24 cellular contexts compared by ENCODE assay signal in the genomic region with DNA sequence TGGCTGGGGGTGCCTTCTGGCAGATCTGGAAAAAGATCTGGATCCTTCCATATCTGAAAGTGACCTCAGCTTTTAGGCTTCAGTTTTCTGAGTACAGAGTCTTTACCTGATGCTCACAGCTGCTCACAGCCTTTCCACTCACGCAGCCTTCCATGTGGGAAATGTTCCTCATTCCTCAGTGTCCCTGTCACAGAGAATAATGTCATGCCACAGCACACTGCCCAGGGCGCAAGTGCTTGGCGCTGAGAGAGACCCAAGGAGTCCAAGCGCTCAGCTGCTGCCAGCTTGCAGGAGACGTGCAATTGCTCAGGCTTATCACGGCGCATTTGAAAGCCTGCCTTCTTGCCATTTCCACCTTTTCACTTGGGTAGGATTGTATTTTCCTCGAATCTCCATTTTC.
A peak's percentile ranks its signal among the peaks of the same experiment; 100 is the strongest.
DNase-seq lines count a peak whose midpoint lies in the region; ATAC-seq, FAIRE-seq and TF ChIP-seq lines count a peak whose summit lies in the region.
"Had no signal": no experiment of that assay in that cellular context is flagged by ENCODE, and none has a peak within 500 bp of the region (broad histone marks: within the 10 kb centered on the region; RNA-seq: fewer than 3 reads in every experiment).

No MANE protein-coding gene starts in this region.

- no peak overlapping the region for H3K18ac ChIP-seq in trophoblast cell (ENCODE audit: low read length)

- no peak overlapping the region for H2AFZ ChIP-seq in trophoblast cell (ENCODE audit: insufficient read depth, low read length, poor library complexity)

- no peaks in the 10 kb centered on the region for H3K36me3 ChIP-seq in endodermal cell (ENCODE audit: control insufficient read depth, insufficient read depth, low read length)
- H3K36me3 ChIP-seq in trophoblast cell (ENCODE audit: control insufficient read depth in 1 of 2, insufficient read depth in 2 of 2, low read length in 2 of 2): no peaks in the 10 kb centered on the region
- no peaks in the 10 kb centered on the region for H3K36me3 ChIP-seq in small intestine (ENCODE audit: control insufficient read depth in 2 of 2, insufficient read depth in 2 of 2, low read length in 2 of 2)
- H3K36me3 ChIP-seq: BE2C, BLaER1 had no signal

- H3K4me1 Mint-ChIP-seq in endodermal cell (no peaks in the 10 kb centered on the region), CD14-positive monocyte (no peaks in the 10 kb centered on the region)
- H3K4me1 Mint-ChIP-seq in naive thymus-derived CD8-positive, alpha-beta T cell: no peaks in the 10 kb centered on the region

- no peak for ATAC-seq in naive thymus-derived CD8-positive, alpha-beta T cell
- ATAC-seq: CD8-positive, alpha-beta T cell had no signal

- H2BK120ac ChIP-seq in trophoblast cell (ENCODE audit: insufficient read depth, low read length, poor library complexity): no peak overlapping the region

- no peaks in the 10 kb centered on the region for H3K27me3 Mint-ChIP-seq in endodermal cell (ENCODE audit: insufficient read depth)
- peaks cover 0 to 16% (median 6%) of the 10 kb centered on the region in 5 donors for H3K27me3 Mint-ChIP-seq in naive thymus-derived CD8-positive, alpha-beta T cell
- H3K27me3 Mint-ChIP-seq in CD14-positive monocyte (ENCODE audit: low read depth in 3 of 3): no peaks in the 10 kb centered on the region
- H3K27me3 Mint-ChIP-seq: CD4-positive, alpha-beta T cell had no signal

- no peak overlapping the region for H4K8ac ChIP-seq in trophoblast cell (ENCODE audit: low read depth, low read length)

- intact Hi-C loops in CD14-positive monocyte (cut with micrococcal nuclease): no loop called here

- POLR2A ChIA-PET in naive thymus-derived CD8-positive, alpha-beta T cell (lab: Charles Lee): no interaction called here

- H3K79me2 ChIP-seq in trophoblast cell (ENCODE audit: control insufficient read depth, insufficient read depth, low read length, poor library complexity): no peaks in the 10 kb centered on the region

- H3K23ac ChIP-seq in trophoblast cell (ENCODE audit: low read length): no peak overlapping the region

- TF ChIP-seq CTCF in endodermal cell (conservative IDR thresholded peaks at IDR 0.05) (no peak), CD14-positive monocyte (IDR thresholded peaks at IDR 0.05) (no peak)

- H2AK5ac ChIP-seq in trophoblast cell (ENCODE audit: low read length): no peak overlapping the region

- DNase-seq in endodermal cell: peak; percentile 16
- DNase-seq in islet precursor cell: peak; percentile 22
- peak; percentile 54 to 79 for DNase-seq in trophoblast cell
- peak; percentile 45 for DNase-seq in retina
- DNase-seq in naive thymus-derived CD8-positive, alpha-beta T cell: no peak
- DNase-seq in midbrain (lab: John Stamatoyannopoulos, UW): no peak
- no peak for DNase-seq in CD14-positive monocyte (ENCODE audit: low spot score)
- no peak for DNase-seq in small intestine
- DNase-seq: 8988T; ACHN; BE2C; C1 segment of cervical spinal cord; Caco-2; Calu3; CD4-positive, alpha-beta T cell; DMS79 treated with DMSO at 0.1 percent for 48 hours; GF-D8 had no signal

- H4K12ac ChIP-seq in trophoblast cell (ENCODE audit: low read depth, low read length): no peak overlapping the region

- H3K14ac ChIP-seq in trophoblast cell (ENCODE audit: low read length): no peak overlapping the region

- H3K9me3 ChIP-seq in endodermal cell (ENCODE audit: control insufficient read depth, low read length) (no peaks in the 10 kb centered on the region), trophoblast cell (ENCODE audit: insufficient read depth, low read depth, low read length) (peaks cover 6% of the 10 kb centered on the region), small intestine (ENCODE audit: control insufficient read depth, low read depth) (no peaks in the 10 kb centered on the region)
- H3K9me3 ChIP-seq: BE2C, Caco-2 had no signal

- no peak overlapping the region for H4K91ac ChIP-seq in trophoblast cell (ENCODE audit: low read depth, low read length)

- H3K4me2 ChIP-seq in trophoblast cell (ENCODE audit: low read length): no peak overlapping the region
- H3K4me2 ChIP-seq: BLaER1 had no signal

- no peak overlapping the region for H2BK5ac ChIP-seq in trophoblast cell (ENCODE audit: low read depth, low read length, poor library complexity)

- H3K9me3 Mint-ChIP-seq in endodermal cell: peaks cover 12% of the 10 kb centered on the region
- peaks cover 5 to 18% (median 9%) of the 10 kb centered on the region in 9 donors for H3K9me3 Mint-ChIP-seq in naive thymus-derived CD8-positive, alpha-beta T cell
- peaks cover 4 to 15% (median 9%) of the 10 kb centered on the region in 7 donors for H3K9me3 Mint-ChIP-seq in CD14-positive monocyte

- H3K4me3 Mint-ChIP-seq in endodermal cell: no peak overlapping the region
- H3K4me3 Mint-ChIP-seq in naive thymus-derived CD8-positive, alpha-beta T cell: no peak overlapping the region
- H3K4me3 Mint-ChIP-seq in CD14-positive monocyte: no peak overlapping the region
- H3K4me3 Mint-ChIP-seq: CD4-positive, alpha-beta T cell; CD8-positive, alpha-beta T cell had no signal

- H3K27ac ChIP-seq in endodermal cell (ENCODE audit: low read depth, low read length) (no peak overlapping the region), trophoblast cell (ENCODE audit: low read depth, low read length) (no peak overlapping the region), small intestine (ENCODE audit: low read depth in 1 of 2, low read length in 1 of 2) (no peak overlapping the region)
- H3K27ac ChIP-seq: BLaER1 had no signal

- WGBS in endodermal cell (ENCODE audit: insufficient coverage in 1 of 2, insufficient read length in 1 of 2), 2 experiments: 88 to 92% methylated on average over 7 to 8 of the region's 8 CpGs
- no CpG with 5 or more reads among the region's 8 CpGs for WGBS in trophoblast cell (ENCODE audit: extremely low coverage, insufficient coverage, insufficient read length)
- 70 to 88% (median 83%) methylated on average over 8 of the region's 8 CpGs for WGBS in small intestine, 3 donors

- H3K9ac ChIP-seq in endodermal cell (ENCODE audit: extremely low read depth, low read length, poor library complexity, severe bottlenecking) (no peak overlapping the region), trophoblast cell (ENCODE audit: low read length) (no peak overlapping the region)
- H3K9ac ChIP-seq: BLaER1 had no signal

- H3K27ac Mint-ChIP-seq in endodermal cell: no peak overlapping the region
- no peak overlapping the region for H3K27ac Mint-ChIP-seq in naive thymus-derived CD8-positive, alpha-beta T cell
- H3K27ac Mint-ChIP-seq in CD14-positive monocyte: no peak overlapping the region
- H3K27ac Mint-ChIP-seq: CD4-positive, alpha-beta T cell; CD8-positive, alpha-beta T cell had no signal

- H3K4me1 ChIP-seq in endodermal cell (ENCODE audit: control insufficient read depth, insufficient read depth, low read length) (no peaks in the 10 kb centered on the region), trophoblast cell (ENCODE audit: control insufficient read depth in 1 of 2, insufficient read depth in 2 of 2, low read length in 2 of 2) (no peaks in the 10 kb centered on the region), small intestine (ENCODE audit: control insufficient read depth in 2 of 2, insufficient read depth in 1 of 2, low read depth in 1 of 2, low read length in 1 of 2) (no peaks in the 10 kb centered on the region)
- H3K4me1 ChIP-seq: BE2C, Caco-2 had no signal

- no peak for FAIRE-seq in small intestine (lab: Jason Lieb, UNC)
- FAIRE-seq: A204.1, D721Med, G401.6, GM12891, GM19239 had no signal

- H2BK12ac ChIP-seq in trophoblast cell (ENCODE audit: low read length): no peak overlapping the region

- H3K4ac ChIP-seq in trophoblast cell (ENCODE audit: low read depth, low read length): no peak overlapping the region

- H3K79me1 ChIP-seq in trophoblast cell (ENCODE audit: low read length): no peaks in the 10 kb centered on the region

- H3K27me3 ChIP-seq in endodermal cell (ENCODE audit: control insufficient read depth, insufficient read depth, low read length, poor library complexity, severe bottlenecking) (no peaks in the 10 kb centered on the region), trophoblast cell (ENCODE audit: insufficient read depth, low read length) (no peaks in the 10 kb centered on the region), small intestine (ENCODE audit: control insufficient read depth in 2 of 2, insufficient read depth in 2 of 2, low read length in 2 of 2) (no peaks in the 10 kb centered on the region)
- H3K27me3 ChIP-seq: BE2C, BLaER1 had no signal

- no peaks in the 10 kb centered on the region for H3K36me3 Mint-ChIP-seq in endodermal cell (ENCODE audit: low read depth)
- H3K36me3 Mint-ChIP-seq in naive thymus-derived CD8-positive, alpha-beta T cell: peaks cover 0 to 8% (median 0%) of the 10 kb centered on the region in 3 donors
- H3K36me3 Mint-ChIP-seq in CD14-positive monocyte: no peaks in the 10 kb centered on the region
- H3K36me3 Mint-ChIP-seq: CD8-positive, alpha-beta T cell had no signal

- H3K4me3 ChIP-seq in endodermal cell (ENCODE audit: low read length): no peak overlapping the region
- H3K4me3 ChIP-seq in trophoblast cell (ENCODE audit: low read depth, low read length): no peak overlapping the region
- no peak overlapping the region for H3K4me3 ChIP-seq in small intestine (ENCODE audit: low read depth in 1 of 2, low read length in 2 of 2)
- H3K4me3 ChIP-seq: BLaER1 had no signal

Comparison
In these comparisons a context has a peak if more than half of its experiments do, and no peak if none do; other contexts are left out.
1. DNase-seq: peak in endodermal cell (single experiment), islet precursor cell (single experiment), trophoblast cell (2 of 2) and retina (single experiment); none in naive thymus-derived CD8-positive, alpha-beta T cell (0 of 10), midbrain (single experiment), CD14-positive monocyte (single experiment) and small intestine (single experiment).